Comparison of ENCODE assay signal across 12 cellular contexts in genomic region chr14:51539571-51540037, GRCh38.
DNase-seq lines count a peak whose midpoint lies in the region; TF ChIP-seq lines count a peak whose summit lies in the region.
"Had no signal": no experiment of that assay in that cellular context is flagged by ENCODE, and none has a peak within 500 bp of the region (broad histone marks: within the 10 kb centered on the region; RNA-seq: fewer than 3 reads in every experiment).

No MANE protein-coding gene starts in this region.

- H3K9me3 Mint-ChIP-seq in osteocyte (ENCODE audit: unreplicated experiment) = no peaks in the 10 kb centered on the region

- no peaks in the 10 kb centered on the region for H3K36me3 ChIP-seq in SJSA1
- H3K36me3 ChIP-seq: esophagus squamous epithelium had no signal

- peak overlapping the region; percentile 97 for H3K27ac ChIP-seq in SJSA1
- H3K27ac ChIP-seq: esophagus squamous epithelium had no signal

- H3K27me3 ChIP-seq in SJSA1 (replicated peaks) = no peaks in the 10 kb centered on the region
- H3K27me3 ChIP-seq: esophagus squamous epithelium had no signal

- peak overlapping the region; percentile 75 for H3K27ac Mint-ChIP-seq in osteocyte (ENCODE audit: unreplicated experiment)
- H3K27ac Mint-ChIP-seq: type B pancreatic cell had no signal

- H3K4me1 ChIP-seq in SJSA1 (replicated peaks) = peaks cover 39% of the 10 kb centered on the region

- no peak overlapping the region for H3K4me3 Mint-ChIP-seq in osteocyte (ENCODE audit: unreplicated experiment)
- H3K4me3 Mint-ChIP-seq: nephron, type B pancreatic cell had no signal

- H3K4me3 ChIP-seq in SJSA1 = no peak overlapping the region
- H3K4me3 ChIP-seq: esophagus squamous epithelium had no signal

- intact Hi-C loops in posterior cingulate gyrus (cut with DNase I) = no loop called here

- DNase-seq in GM03348 (ENCODE audit: low spot score) = peak; percentile 75
- peak; percentile 86 to 97 for DNase-seq in SJSA1 (ENCODE audit: low read depth in 1 of 2, low spot score in 2 of 2)
- DNase-seq in fibroblast of peridontal ligament (ENCODE audit: extremely low read depth) = peak; percentile 88
- no peak for DNase-seq in osteocyte (ENCODE audit: extremely low spot score, unreplicated experiment)
- DNase-seq in SKM-1 (lab: John Stamatoyannopoulos, UW; ENCODE audit: unreplicated experiment) = no peak
- DNase-seq in posterior cingulate gyrus = no peak
- no peak for DNase-seq in NCI-H2029 (lab: John Stamatoyannopoulos, UW)
- no peak for DNase-seq in activated CD4-positive, alpha-beta T cell treated with anti-CD3 and anti-CD28 coated beads, Interleukin-2, amount 50 U/mL, for 48 hours
- DNase-seq: activated naive CD4-positive, alpha-beta T cell treated with anti-CD3 and anti-CD28 coated beads, Interleukin-2, amount 50 U/mL, for 16 hours; esophagus squamous epithelium had no signal

- no peak for TF ChIP-seq CTCF in osteocyte (IDR thresholded peaks at IDR 0.05)

- peaks cover 18% of the 10 kb centered on the region for H3K4me1 Mint-ChIP-seq in osteocyte (ENCODE audit: unreplicated experiment)

- H3K27me3 Mint-ChIP-seq in osteocyte (ENCODE audit: unreplicated experiment) = no peaks in the 10 kb centered on the region
- H3K27me3 Mint-ChIP-seq: type B pancreatic cell had no signal

- H3K36me3 Mint-ChIP-seq in osteocyte (ENCODE audit: unreplicated experiment) = no peaks in the 10 kb centered on the region
- H3K36me3 Mint-ChIP-seq: type B pancreatic cell had no signal

- peaks cover 3% of the 10 kb centered on the region; the same call in 1 of the 2 replicates for H3K9me3 ChIP-seq in SJSA1 (replicated peaks)

Comparison
In these comparisons a context has a peak if more than half of its experiments do, and no peak if none do; other contexts are left out.
1. DNase-seq: peak in GM03348 (single experiment), SJSA1 (2 of 2) and fibroblast of peridontal ligament (single experiment); none in osteocyte (single experiment), SKM-1 (single experiment), posterior cingulate gyrus (0 of 10), NCI-H2029 (single experiment) and activated CD4-positive, alpha-beta T cell treated with anti-CD3 and anti-CD28 coated beads, Interleukin-2, amount 50 U/mL, for 48 hours (0 of 2).